2 cellular contexts compared by ENCODE assay signal in the genomic region with DNA sequence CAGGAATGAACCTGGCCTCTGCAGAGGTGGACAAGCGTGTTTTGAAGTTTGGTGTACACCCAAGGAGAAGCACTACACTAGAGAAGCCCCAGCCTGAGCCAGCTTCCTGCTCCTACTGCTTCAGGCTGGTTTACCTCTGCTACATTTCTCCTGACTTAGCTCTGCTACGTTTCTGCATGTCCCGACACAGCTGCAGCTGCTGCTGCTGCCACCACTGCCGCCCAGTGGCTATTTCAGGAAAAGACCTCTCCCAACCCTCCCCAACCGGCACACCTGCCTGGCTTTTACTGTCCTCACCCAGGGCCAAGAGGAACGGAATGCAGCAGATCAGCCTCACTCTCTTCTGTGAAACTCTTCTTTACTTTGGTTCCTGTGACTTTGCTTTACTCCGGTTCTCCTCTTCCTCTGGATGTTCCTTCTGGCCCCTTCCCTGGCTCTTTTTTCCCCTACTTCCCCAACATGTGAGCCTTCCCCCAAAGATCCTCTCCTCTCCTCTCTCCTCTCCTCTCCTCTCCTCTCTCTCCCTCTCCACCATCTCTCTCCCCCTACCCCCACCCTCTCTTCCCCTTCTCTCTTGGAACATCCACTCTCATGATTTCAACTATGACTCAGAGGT.
TF ChIP-seq lines count a peak whose summit lies in the region.

No MANE protein-coding gene starts in this region.

TF ChIP-seq in SK-N-SH treated with all-trans-retinoic acid at 6 μM for 48 hours, 23 proteins besides CTCF, POLR2A, EP300 and RAD21:
- TF ChIP-seq, protein P1, sequence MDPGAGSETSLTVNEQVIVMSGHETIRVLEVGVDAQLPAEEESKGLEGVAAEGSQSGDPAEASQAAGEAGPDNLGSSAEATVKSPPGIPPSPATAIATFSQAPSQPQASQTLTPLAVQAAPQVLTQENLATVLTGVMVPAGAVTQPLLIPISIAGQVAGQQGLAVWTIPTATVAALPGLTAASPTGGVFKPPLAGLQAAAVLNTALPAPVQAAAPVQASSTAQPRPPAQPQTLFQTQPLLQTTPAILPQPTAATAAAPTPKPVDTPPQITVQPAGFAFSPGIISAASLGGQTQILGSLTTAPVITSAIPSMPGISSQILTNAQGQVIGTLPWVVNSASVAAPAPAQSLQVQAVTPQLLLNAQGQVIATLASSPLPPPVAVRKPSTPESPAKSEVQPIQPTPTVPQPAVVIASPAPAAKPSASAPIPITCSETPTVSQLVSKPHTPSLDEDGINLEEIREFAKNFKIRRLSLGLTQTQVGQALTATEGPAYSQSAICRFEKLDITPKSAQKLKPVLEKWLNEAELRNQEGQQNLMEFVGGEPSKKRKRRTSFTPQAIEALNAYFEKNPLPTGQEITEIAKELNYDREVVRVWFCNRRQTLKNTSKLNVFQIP (CRISPR knock-in tag; IDR thresholded peaks at IDR 0.05; ENCODE audit: borderline replicate concordance, low read depth), result no peak
- TF ChIP-seq, protein P2, sequence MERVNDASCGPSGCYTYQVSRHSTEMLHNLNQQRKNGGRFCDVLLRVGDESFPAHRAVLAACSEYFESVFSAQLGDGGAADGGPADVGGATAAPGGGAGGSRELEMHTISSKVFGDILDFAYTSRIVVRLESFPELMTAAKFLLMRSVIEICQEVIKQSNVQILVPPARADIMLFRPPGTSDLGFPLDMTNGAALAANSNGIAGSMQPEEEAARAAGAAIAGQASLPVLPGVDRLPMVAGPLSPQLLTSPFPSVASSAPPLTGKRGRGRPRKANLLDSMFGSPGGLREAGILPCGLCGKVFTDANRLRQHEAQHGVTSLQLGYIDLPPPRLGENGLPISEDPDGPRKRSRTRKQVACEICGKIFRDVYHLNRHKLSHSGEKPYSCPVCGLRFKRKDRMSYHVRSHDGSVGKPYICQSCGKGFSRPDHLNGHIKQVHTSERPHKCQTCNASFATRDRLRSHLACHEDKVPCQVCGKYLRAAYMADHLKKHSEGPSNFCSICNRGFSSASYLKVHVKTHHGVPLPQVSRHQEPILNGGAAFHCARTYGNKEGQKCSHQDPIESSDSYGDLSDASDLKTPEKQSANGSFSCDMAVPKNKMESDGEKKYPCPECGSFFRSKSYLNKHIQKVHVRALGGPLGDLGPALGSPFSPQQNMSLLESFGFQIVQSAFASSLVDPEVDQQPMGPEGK (CRISPR knock-in tag; IDR thresholded peaks at IDR 0.05; ENCODE audit: borderline replicate concordance), result no peak
- no peak for TF ChIP-seq GLIS3 (CRISPR knock-in tag; IDR thresholded peaks at IDR 0.05)
- no peak for TF ChIP-seq PPARA (CRISPR knock-in tag; IDR thresholded peaks at IDR 0.05; ENCODE audit: borderline replicate concordance)
- no peak for TF ChIP-seq ZFP3 (CRISPR knock-in tag; IDR thresholded peaks at IDR 0.05)
- no peak for TF ChIP-seq BACH2 (CRISPR knock-in tag; IDR thresholded peaks at IDR 0.05; ENCODE audit: borderline replicate concordance)
- no peak for TF ChIP-seq OSR1 (CRISPR knock-in tag; IDR thresholded peaks at IDR 0.05)
- no peak for TF ChIP-seq ZNF565 (CRISPR knock-in tag; conservative IDR thresholded peaks at IDR 0.05; ENCODE audit: low read depth)
- no peak for TF ChIP-seq CSDC2 (CRISPR knock-in tag; IDR thresholded peaks at IDR 0.05)

TF ChIP-seq in neural cell, 6 proteins besides CTCF, POLR2A, EP300 and RAD21 (continued from another document):
- TF ChIP-seq, protein P3, sequence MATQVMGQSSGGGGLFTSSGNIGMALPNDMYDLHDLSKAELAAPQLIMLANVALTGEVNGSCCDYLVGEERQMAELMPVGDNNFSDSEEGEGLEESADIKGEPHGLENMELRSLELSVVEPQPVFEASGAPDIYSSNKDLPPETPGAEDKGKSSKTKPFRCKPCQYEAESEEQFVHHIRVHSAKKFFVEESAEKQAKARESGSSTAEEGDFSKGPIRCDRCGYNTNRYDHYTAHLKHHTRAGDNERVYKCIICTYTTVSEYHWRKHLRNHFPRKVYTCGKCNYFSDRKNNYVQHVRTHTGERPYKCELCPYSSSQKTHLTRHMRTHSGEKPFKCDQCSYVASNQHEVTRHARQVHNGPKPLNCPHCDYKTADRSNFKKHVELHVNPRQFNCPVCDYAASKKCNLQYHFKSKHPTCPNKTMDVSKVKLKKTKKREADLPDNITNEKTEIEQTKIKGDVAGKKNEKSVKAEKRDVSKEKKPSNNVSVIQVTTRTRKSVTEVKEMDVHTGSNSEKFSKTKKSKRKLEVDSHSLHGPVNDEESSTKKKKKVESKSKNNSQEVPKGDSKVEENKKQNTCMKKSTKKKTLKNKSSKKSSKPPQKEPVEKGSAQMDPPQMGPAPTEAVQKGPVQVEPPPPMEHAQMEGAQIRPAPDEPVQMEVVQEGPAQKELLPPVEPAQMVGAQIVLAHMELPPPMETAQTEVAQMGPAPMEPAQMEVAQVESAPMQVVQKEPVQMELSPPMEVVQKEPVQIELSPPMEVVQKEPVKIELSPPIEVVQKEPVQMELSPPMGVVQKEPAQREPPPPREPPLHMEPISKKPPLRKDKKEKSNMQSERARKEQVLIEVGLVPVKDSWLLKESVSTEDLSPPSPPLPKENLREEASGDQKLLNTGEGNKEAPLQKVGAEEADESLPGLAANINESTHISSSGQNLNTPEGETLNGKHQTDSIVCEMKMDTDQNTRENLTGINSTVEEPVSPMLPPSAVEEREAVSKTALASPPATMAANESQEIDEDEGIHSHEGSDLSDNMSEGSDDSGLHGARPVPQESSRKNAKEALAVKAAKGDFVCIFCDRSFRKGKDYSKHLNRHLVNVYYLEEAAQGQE (IDR thresholded peaks at IDR 0.05; ENCODE audit: borderline replicate concordance), result no peak
- TF ChIP-seq POLR2AphosphoS5 (IDR thresholded peaks at IDR 0.05) (no peak), TAF1 (IDR thresholded peaks at IDR 0.05; ENCODE audit: low read depth) (no peak), SMC3 (conservative IDR thresholded peaks at IDR 0.05; ENCODE audit: poor library complexity) (peak; percentile 63)
TF ChIP-seq in neural cell: peak in this region for 1.
